Comparison of ENCODE assay signal across 26 cellular contexts in the genomic region with DNA sequence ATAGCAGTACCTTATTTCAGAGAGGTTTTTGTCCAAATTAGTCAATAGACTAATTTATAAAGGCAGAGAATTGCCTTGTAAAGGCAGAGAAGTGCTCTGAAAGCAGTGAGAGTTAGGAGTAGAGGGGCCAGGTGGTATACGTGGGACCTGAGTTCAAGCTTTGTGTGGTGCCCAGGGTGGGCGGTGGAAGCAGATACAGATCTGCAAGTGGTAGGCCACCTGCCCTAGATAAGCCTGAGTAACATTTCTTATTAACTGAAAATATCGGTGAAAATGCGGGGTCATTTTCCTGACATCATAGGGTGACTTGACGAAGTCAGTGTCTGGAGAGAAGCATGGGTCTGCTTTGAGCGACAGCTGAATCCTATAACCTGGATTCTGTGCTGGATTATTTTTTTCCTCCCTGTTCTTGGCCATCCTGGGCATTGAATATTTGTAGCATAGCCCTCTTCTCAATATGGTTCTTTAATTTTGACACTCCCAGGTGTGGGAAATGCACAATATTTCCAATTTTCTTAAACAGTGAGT.
DNase-seq lines count a peak whose midpoint lies in the region; ATAC-seq and TF ChIP-seq lines count a peak whose summit lies in the region.
"Had no signal": no experiment of that assay in that cellular context is flagged by ENCODE, and none has a peak within 500 bp of the region (broad histone marks: within the 10 kb centered on the region; RNA-seq: fewer than 3 reads in every experiment).

No MANE protein-coding gene starts in this region.

- H3K4me3 ChIP-seq in RWPE2 (ENCODE audit: severe bottlenecking) = no peak overlapping the region
- H3K4me3 ChIP-seq: left lung, SJCRH30, stomach had no signal

- ATAC-seq in RWPE2 (ENCODE audit: low read depth) = no peak
- no peak for ATAC-seq in HG02678 (IDR thresholded peaks at IDR 0.05; ENCODE audit: unreplicated experiment)
- ATAC-seq: left lung, right cardiac atrium had no signal

- H3K27ac Mint-ChIP-seq in activated naive CD8-positive, alpha-beta T cell = peak overlapping the region; percentile 41
- H3K27ac Mint-ChIP-seq in activated naive CD8-positive, alpha-beta T cell treated with anti-CD3 and anti-CD28 coated beads for 36 hours = no peak overlapping the region
- peak overlapping the region; percentile 8 for H3K27ac Mint-ChIP-seq in chondrocyte (ENCODE audit: unreplicated experiment)
- H3K27ac Mint-ChIP-seq: B cell, H9 had no signal

- peaks cover 83% of the 10 kb centered on the region for H3K4me1 Mint-ChIP-seq in activated naive CD8-positive, alpha-beta T cell (ENCODE audit: low read depth)
- H3K4me1 Mint-ChIP-seq in activated naive CD8-positive, alpha-beta T cell treated with anti-CD3 and anti-CD28 coated beads for 36 hours = peaks cover 50% of the 10 kb centered on the region
- H3K4me1 Mint-ChIP-seq in chondrocyte (ENCODE audit: low read depth) = peaks cover 62% of the 10 kb centered on the region

- no peaks in the 10 kb centered on the region for H3K27me3 Mint-ChIP-seq in activated naive CD8-positive, alpha-beta T cell
- no peaks in the 10 kb centered on the region for H3K27me3 Mint-ChIP-seq in activated naive CD8-positive, alpha-beta T cell treated with anti-CD3 and anti-CD28 coated beads for 36 hours
- H3K27me3 Mint-ChIP-seq in chondrocyte (ENCODE audit: low read depth) = no peaks in the 10 kb centered on the region
- H3K27me3 Mint-ChIP-seq: B cell had no signal

- H3K36me3 ChIP-seq in RWPE2 (ENCODE audit: low read depth) = peaks cover 41% of the 10 kb centered on the region
- H3K36me3 ChIP-seq: left lung, stomach had no signal

- no peaks in the 10 kb centered on the region for H3K9me3 ChIP-seq in RWPE2 (ENCODE audit: severe bottlenecking)
- H3K9me3 ChIP-seq: left lung, neutrophil, SJCRH30, stomach had no signal

- H3K4me3 Mint-ChIP-seq in activated naive CD8-positive, alpha-beta T cell = peak overlapping the region; percentile 46
- H3K4me3 Mint-ChIP-seq in activated naive CD8-positive, alpha-beta T cell treated with anti-CD3 and anti-CD28 coated beads for 36 hours = no peak overlapping the region
- no peak overlapping the region for H3K4me3 Mint-ChIP-seq in chondrocyte (ENCODE audit: unreplicated experiment)
- H3K4me3 Mint-ChIP-seq: B cell, H9 had no signal

- peaks cover 49% of the 10 kb centered on the region for H3K36me3 Mint-ChIP-seq in activated naive CD8-positive, alpha-beta T cell
- peaks cover 40% of the 10 kb centered on the region for H3K36me3 Mint-ChIP-seq in activated naive CD8-positive, alpha-beta T cell treated with anti-CD3 and anti-CD28 coated beads for 36 hours
- H3K36me3 Mint-ChIP-seq in chondrocyte (ENCODE audit: low read depth) = peaks cover 9% of the 10 kb centered on the region

- TF ChIP-seq CTCF in RWPE2 (IDR thresholded peaks at IDR 0.05; ENCODE audit: poor library complexity, severe bottlenecking) (no peak), chondrocyte (IDR thresholded peaks at IDR 0.05) (no peak)

- no peaks in the 10 kb centered on the region for H3K9me3 Mint-ChIP-seq in activated naive CD8-positive, alpha-beta T cell (ENCODE audit: low read depth)
- H3K9me3 Mint-ChIP-seq in activated naive CD8-positive, alpha-beta T cell treated with anti-CD3 and anti-CD28 coated beads for 36 hours = no peaks in the 10 kb centered on the region
- H3K9me3 Mint-ChIP-seq in chondrocyte (ENCODE audit: low read depth) = no peaks in the 10 kb centered on the region
- H3K9me3 Mint-ChIP-seq: H9 had no signal

- peaks cover 45% of the 10 kb centered on the region for H3K4me1 ChIP-seq in RWPE2 (ENCODE audit: insufficient read depth, poor library complexity, severe bottlenecking)

- peak overlapping the region; percentile 88 for H3K27ac ChIP-seq in RWPE2 (ENCODE audit: poor library complexity, severe bottlenecking)
- H3K27ac ChIP-seq: left lung, SJCRH30, stomach had no signal

- no peak for DNase-seq in activated naive CD8-positive, alpha-beta T cell treated with anti-CD3 and anti-CD28 coated beads for 36 hours
- no peak for DNase-seq in RWPE2 (ENCODE audit: low spot score)
- no peak for DNase-seq in chondrocyte (ENCODE audit: low spot score)
- DNase-seq in NCI-H510A treated with DMSO at 0.1 percent for 48 hours (lab: John Stamatoyannopoulos, UW) = no peak
- DNase-seq in HPDE6-E6E7 (ENCODE audit: extremely low spot score) = no peak
- DNase-seq: ACHN; activated CD4-positive, alpha-beta T cell treated with anti-CD3 and anti-CD28 coated beads, Interleukin-2, amount 50 U/mL, for 4 hours; activated gamma-delta T cell treated with Interleukin-2 at 50 U/mL for 16 hours; central memory CD4-positive, alpha-beta T cell; DMS53; H9; Karpas-422; left lung; MV-4-11; NCI-H1436 treated with DMSO at 0.1 percent for 48 hours; NCI-H446; NCI-H82; posterior cingulate gyrus; right cardiac atrium; SJCRH30; stimulated activated CD4-positive, alpha-beta T cell treated with anti-CD3 and anti-CD28 coated beads, Interleukin-2, amount 100 ng/mL, for 24 hours; stomach had no signal

- no peaks in the 10 kb centered on the region for H3K27me3 ChIP-seq in RWPE2 (ENCODE audit: insufficient read depth, poor library complexity, severe bottlenecking)
- H3K27me3 ChIP-seq: left lung, neutrophil, SJCRH30 had no signal
